Comparison of ENCODE assay signal across 8 cellular contexts in the genomic region with DNA sequence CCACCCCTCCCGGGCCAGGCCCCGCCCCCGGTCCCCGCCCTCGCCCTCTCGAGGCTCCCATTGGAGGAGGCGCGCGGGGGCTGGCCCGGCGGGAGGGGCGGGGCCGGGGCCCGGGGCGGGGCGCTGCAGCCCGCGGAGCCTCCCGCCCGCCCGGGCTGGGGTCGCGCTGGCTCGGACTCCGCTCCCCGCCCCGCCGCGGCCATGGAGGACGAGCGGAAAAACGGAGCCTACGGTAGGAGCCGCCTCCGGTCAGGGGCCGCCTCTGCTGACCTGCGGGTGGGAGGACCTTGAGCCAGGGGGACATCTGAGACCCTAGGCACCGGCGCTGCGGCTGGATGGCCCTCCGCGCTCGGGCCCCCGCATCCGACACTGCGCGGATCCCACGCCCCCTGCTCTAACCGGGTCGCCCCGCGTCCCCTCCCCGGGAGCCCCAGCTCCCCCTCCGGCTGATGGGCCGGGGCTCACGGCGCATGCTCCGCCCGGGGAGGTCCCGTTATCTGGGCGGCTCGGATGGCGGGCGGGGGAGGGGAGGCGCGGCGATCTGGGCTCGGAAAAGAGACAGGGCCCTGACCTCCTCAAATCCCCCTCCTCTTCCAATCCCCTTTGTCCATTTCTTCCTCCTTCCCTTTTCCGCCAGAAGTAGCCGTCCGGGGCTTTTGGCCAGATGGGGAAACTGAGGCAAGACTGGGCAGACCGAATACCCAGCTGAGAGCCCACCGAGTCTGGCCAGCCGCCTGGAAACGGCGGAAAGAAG. TPM values are rescaled to one million over a fixed set of nuclear protein-coding genes. Genes with fewer than 3 reads are reported as not detected.
DNase-seq lines count a peak whose midpoint lies in the region; ATAC-seq, FAIRE-seq and TF ChIP-seq lines count a peak whose summit lies in the region.

No MANE protein-coding gene starts in this region.

- H3K79me2 ChIP-seq in GM23338 (replicated peaks; ENCODE audit: insufficient read depth) (peaks cover 13% of the 10 kb centered on the region), astrocyte (ENCODE audit: insufficient read depth, low read length) (peaks cover 37% of the 10 kb centered on the region)

- no peaks in the 10 kb centered on the region for H3K9me2 ChIP-seq in GM23338 (ENCODE audit: insufficient read depth)

- H3K36me3 Mint-ChIP-seq in GM23338 (ENCODE audit: low read depth) (no peaks in the 10 kb centered on the region; the same call in 2 of the 3 replicates), astrocyte (ENCODE audit: low read depth, unreplicated experiment) (no peaks in the 10 kb centered on the region)

- peak overlapping the region; percentile 83 for H3K4me3 Mint-ChIP-seq in GM23338
- H3K4me3 Mint-ChIP-seq in astrocyte (ENCODE audit: unreplicated experiment), result peak overlapping the region; percentile 87

- H3K4me3 ChIP-seq in GM23338 (peak overlapping the region; percentile 93), NB4 (ENCODE audit: low read depth, low read length) (peak overlapping the region; percentile 70), astrocyte (ENCODE audit: insufficient read depth, low read depth, low read length) (peak overlapping the region; percentile 89), retinal pigment epithelial cell (ENCODE audit: low read length) (peak overlapping the region; percentile 85), aorta (ENCODE audit: low read length in 2 of 2) (peak overlapping the region; percentile 97 to 99)

- H3K27ac ChIP-seq in GM23338 (ENCODE audit: low read depth), result peak overlapping the region; percentile 68; the same call in 1 of the 2 replicates
- peak overlapping the region; percentile 72 for H3K27ac ChIP-seq in astrocyte (ENCODE audit: low read depth, low read length)
- H3K27ac ChIP-seq in aorta (ENCODE audit: low read depth in 1 of 2, low read length in 2 of 2), result peak overlapping the region; percentile 76 to 96

- ATAC-seq in GM23338, result peak; percentile 87
- peak; percentile 96 for ATAC-seq in aorta (ENCODE audit: low FRiP score)

- no peaks in the 10 kb centered on the region for H3K27me3 ChIP-seq in GM23338 (ENCODE audit: insufficient read depth)
- peaks cover 5% of the 10 kb centered on the region for H3K27me3 ChIP-seq in astrocyte (ENCODE audit: insufficient read depth, low read length)
- H3K27me3 ChIP-seq in aorta (ENCODE audit: control insufficient read depth in 1 of 2, insufficient read depth in 2 of 2, low read length in 1 of 2), result no peaks in the 10 kb centered on the region

- peak; percentile 83 for TF ChIP-seq POLR2A in NB4 (IDR thresholded peaks at IDR 0.05; ENCODE audit: extremely low read depth, insufficient read length)

- no peaks in the 10 kb centered on the region for H4K20me1 ChIP-seq in GM23338 (replicated peaks; ENCODE audit: insufficient read depth)
- H4K20me1 ChIP-seq in astrocyte (ENCODE audit: insufficient read depth, low read length), result peaks cover 10% of the 10 kb centered on the region

- H3K36me3 ChIP-seq in GM23338 (ENCODE audit: insufficient read depth), result no peaks in the 10 kb centered on the region
- H3K36me3 ChIP-seq in astrocyte (ENCODE audit: insufficient read depth, low read length), result no peaks in the 10 kb centered on the region
- no peaks in the 10 kb centered on the region for H3K36me3 ChIP-seq in aorta (ENCODE audit: control insufficient read depth in 1 of 2, insufficient read depth in 2 of 2, low read length in 1 of 2)

- intact Hi-C loops in aorta (cut with DNase I), result no loop called here

- TF ChIP-seq CTCF in GM23338 (conservative IDR thresholded peaks at IDR 0.05; ENCODE audit: low read depth in 2 of 2) (no peak), NB4 (IDR thresholded peaks at IDR 0.05; ENCODE audit: low read depth, low read length) (no peak), astrocyte (IDR thresholded peaks at IDR 0.05; ENCODE audit: insufficient read depth, low read depth, low read length) (no peak), retinal pigment epithelial cell (conservative IDR thresholded peaks at IDR 0.05; ENCODE audit: low read depth, low read length) (no peak)

- H3F3A ChIP-seq in GM23338 (replicated peaks; ENCODE audit: low read depth), result peaks cover 19% of the 10 kb centered on the region; the same call in 1 of the 2 replicates

- H2AFZ ChIP-seq in GM23338, result peak overlapping the region; percentile 91
- peak overlapping the region; percentile 93 for H2AFZ ChIP-seq in astrocyte (ENCODE audit: low read depth, low read length)

- H3K9me3 Mint-ChIP-seq in GM23338, result no peaks in the 10 kb centered on the region
- H3K9me3 Mint-ChIP-seq in astrocyte (ENCODE audit: unreplicated experiment), result no peaks in the 10 kb centered on the region

- no peak for FAIRE-seq in astrocyte (lab: Jason Lieb, UNC)

- H3K9ac ChIP-seq in astrocyte (ENCODE audit: low read length), result peak overlapping the region; percentile 95

- DNase-seq in Daoy (ENCODE audit: low read depth) (peak; percentile 80), GM23338 (ENCODE audit: low spot score) (peak; percentile 91), NB4 (ENCODE audit: low read depth) (peak; percentile 92), T-helper 9 cell (peak; percentile 90), astrocyte (ENCODE audit: low read depth) (no peak), hippocampal formation (lab: John Stamatoyannopoulos, UW) (peak; percentile 68 to 80), retinal pigment epithelial cell (ENCODE audit: low read depth) (no peak), aorta (peak; percentile 88 to 94)

- no peak overlapping the region for H3K27ac Mint-ChIP-seq in GM23338
- no peak overlapping the region for H3K27ac Mint-ChIP-seq in astrocyte (ENCODE audit: unreplicated experiment)

- no peaks in the 10 kb centered on the region for H3K9me3 ChIP-seq in astrocyte (ENCODE audit: insufficient read depth, low read depth, low read length)
- no peaks in the 10 kb centered on the region for H3K9me3 ChIP-seq in aorta (ENCODE audit: control insufficient read depth, low read length)

- H3K27me3 Mint-ChIP-seq in GM23338 (ENCODE audit: insufficient read depth, low read depth, poor library complexity), result peaks cover 6% of the 10 kb centered on the region
- peaks cover 11% of the 10 kb centered on the region for H3K27me3 Mint-ChIP-seq in astrocyte (ENCODE audit: low read depth, unreplicated experiment)

- H3K4me1 Mint-ChIP-seq in GM23338 (peaks cover 17% of the 10 kb centered on the region), astrocyte (ENCODE audit: low read depth, unreplicated experiment) (peaks cover 9% of the 10 kb centered on the region)

- 0 to 1% methylated on average over 69 to 76 of the region's 76 CpGs for WGBS in aorta, 2 donors

- H3K4me2 ChIP-seq in GM23338, result peak overlapping the region; percentile 100
- H3K4me2 ChIP-seq in astrocyte (ENCODE audit: low read length), result peak overlapping the region; percentile 99

- H3K4me1 ChIP-seq in GM23338 (ENCODE audit: insufficient read depth) (peaks cover 12% of the 10 kb centered on the region), astrocyte (ENCODE audit: insufficient read depth, low read length) (peaks cover 19% of the 10 kb centered on the region), aorta (ENCODE audit: control insufficient read depth in 1 of 2, insufficient read depth in 2 of 2, low read length in 2 of 2) (peaks cover 2 to 4% of the 10 kb centered on the region in 2 donors)

RNA-seq across cellular contexts. Expression of gene AP1M2, which starts 15.4 kb away (rescaled TPM):
- total RNA-seq in Daoy (2014; rRNA removed; shearing (Covaris generic)), result 2.7 and 12.2 TPM in 2 replicates
- 158 and 165 TPM in 2 replicates for total RNA-seq in GM23338 (2014; rRNA removed; shearing (Covaris generic))
- polyA plus RNA-seq in GM23338 (2016; fragmentation: Nextera tagmentation; extraction: Ambion mirVana) (128 and 141 TPM in 2 replicates), aorta (10 to 100 TPM in 1 of 2 donors, under 1 TPM in 1; 0.05 to 15.0 TPM)
- total RNA-seq in astrocyte (1.7 and 4.5 TPM in 2 replicates), aorta (not detected)

RNA-seq across cellular contexts. Expression of gene SLC44A2, which starts 22.8 kb away (rescaled TPM):
- 10.0 and 19.1 TPM in 2 replicates for total RNA-seq in Daoy (2014; rRNA removed; shearing (Covaris generic))
- 62.2 and 65.0 TPM in 2 replicates for total RNA-seq in GM23338 (2014; rRNA removed; shearing (Covaris generic))
- polyA plus RNA-seq in GM23338 (2016; fragmentation: Nextera tagmentation; extraction: Ambion mirVana) (41.2 and 43.2 TPM in 2 replicates), aorta (100 to 1,000 TPM in 1 of 2 donors, 10 to 100 TPM in 1; 30.9 to 146 TPM)
- total RNA-seq in astrocyte (91.6 and 94.5 TPM in 2 replicates), aorta (100 to 1,000 TPM; 158 to 176 TPM)

RNA-seq across cellular contexts. Expression of gene CDKN2D, which starts 33.7 kb away (rescaled TPM):
- 3.0 and 9.9 TPM in 2 replicates for total RNA-seq in Daoy (2014; rRNA removed; shearing (Covaris generic))
- total RNA-seq in GM23338 (2014; rRNA removed; shearing (Covaris generic)), result 1.4 and 3.2 TPM in 2 replicates
- polyA plus RNA-seq in GM23338 (2016; fragmentation: Nextera tagmentation; extraction: Ambion mirVana) (4.0 and 5.8 TPM in 2 replicates), aorta (10 to 100 TPM; 17.9 to 23.0 TPM)
- total RNA-seq in astrocyte (5.4 and 6.1 TPM in 2 replicates), aorta (10 to 100 TPM; 11.8 to 19.2 TPM)

RNA-seq across cellular contexts. Expression of gene KRI1, which starts 36.7 kb away (rescaled TPM):
- total RNA-seq in Daoy (2014; rRNA removed; shearing (Covaris generic)), result 22.0 and 30.9 TPM in 2 replicates
- total RNA-seq in GM23338 (2014; rRNA removed; shearing (Covaris generic)), result 23.8 and 25.0 TPM in 2 replicates
- polyA plus RNA-seq in GM23338 (2016; fragmentation: Nextera tagmentation; extraction: Ambion mirVana), result 43.2 and 48.8 TPM in 2 replicates
- total RNA-seq in astrocyte, result 14.1 and 15.9 TPM in 2 replicates
- total RNA-seq in aorta, result 10 to 100 TPM; 15.8 to 18.9 TPM
- 10 to 100 TPM in 1 of 2 donors, 1 to 10 TPM in 1; 6.4 to 41.0 TPM for polyA plus RNA-seq in aorta

RNA-seq across cellular contexts. Expression of gene ILF3, which starts 51.6 kb away (rescaled TPM):
- total RNA-seq in Daoy (2014; rRNA removed; shearing (Covaris generic)), result 164 and 195 TPM in 2 replicates
- 544 and 573 TPM in 2 replicates for total RNA-seq in GM23338 (2014; rRNA removed; shearing (Covaris generic))
- 616 and 625 TPM in 2 replicates for polyA plus RNA-seq in GM23338 (2016; fragmentation: Nextera tagmentation; extraction: Ambion mirVana)
- total RNA-seq in astrocyte, result 228 and 244 TPM in 2 replicates
- total RNA-seq in aorta, result 100 to 1,000 TPM; 168 to 190 TPM
- polyA plus RNA-seq in aorta, result 100 to 1,000 TPM in 1 of 2 donors, 10 to 100 TPM in 1; 40.2 to 111 TPM

Comparison
In these comparisons a context has a peak if more than half of its experiments do, and no peak if none do; other contexts are left out.
1. DNase-seq: peak in Daoy (single experiment), GM23338 (single experiment), NB4 (single experiment), T-helper 9 cell (single experiment), hippocampal formation (2 of 2) and aorta (2 of 2); none in astrocyte (single experiment) and retinal pigment epithelial cell (single experiment).
2. RNA of gene AP1M2, which starts 15.4 kb away (total RNA-seq): 158 to 165 TPM in GM23338; 1.7 to 4.5 TPM in astrocyte, 2.7 to 12.2 TPM in Daoy and not detected in aorta; every median in the first group is over 10 times any median in the second.
3. Peak in every context shown above with its lines, with median percentiles within 50 percentile points of each other: H3K27ac ChIP-seq and H3K4me3 ChIP-seq.